In the genomic region with DNA sequence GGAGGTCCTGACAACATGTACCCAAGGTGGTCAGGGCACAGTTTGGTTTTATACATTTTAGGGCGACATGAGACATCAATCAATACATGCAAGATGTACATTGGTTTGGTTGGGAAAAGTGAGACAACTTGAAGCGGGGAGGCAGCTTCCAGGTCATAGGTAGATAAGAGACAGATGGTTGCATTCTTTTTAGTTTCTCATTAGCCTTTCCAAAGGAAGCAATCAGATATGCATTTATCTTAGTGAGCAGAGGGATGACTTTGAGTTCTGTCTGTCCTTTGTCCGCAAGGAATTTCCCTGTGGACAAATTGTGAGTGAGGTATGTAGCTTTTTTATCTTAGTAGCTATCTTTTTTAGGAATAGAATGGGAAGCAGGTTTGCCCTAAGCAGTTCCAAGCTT, we compare ENCODE assay signal across 23 cellular contexts.
"Had no signal": no experiment of that assay in that cellular context is flagged by ENCODE, and none has a peak within 500 bp of the region (broad histone marks: within the 10 kb centered on the region; RNA-seq: fewer than 3 reads in every experiment).

No MANE protein-coding gene starts in this region.

- DNase-seq: cortex of kidney; dorsolateral prefrontal cortex; effector CD4-positive, alpha-beta T cell; effector memory CD4-positive, alpha-beta T cell; erythroblast; esophagus squamous epithelium; foreskin fibroblast; foreskin melanocyte; gastrocnemius medialis; glutamatergic neuron; head of caudate nucleus; heart right ventricle; hippocampal formation; left cardiac atrium; left lung; left ventricle myocardium superior; lower lobe of right lung; mesenchymal stem cell; midbrain had no signal

- FAIRE-seq: colon, islet of Langerhans had no signal

- H3K36me3 ChIP-seq: esophagus squamous epithelium, gastrocnemius medialis, heart right ventricle, left lung, lower lobe of right lung had no signal

- ATAC-seq: esophagus mucosa, gastrocnemius medialis, heart right ventricle, left cardiac atrium, left lung, left ventricle myocardium superior, lower lobe of right lung had no signal

- H3K9me3 ChIP-seq: esophagus squamous epithelium, gastrocnemius medialis, left lung, lower lobe of right lung had no signal

- H3K4me3 ChIP-seq: dorsolateral prefrontal cortex, esophagus squamous epithelium, gastrocnemius medialis, heart right ventricle, left lung, lower lobe of right lung had no signal

- H3K27me3 ChIP-seq: dorsolateral prefrontal cortex, esophagus squamous epithelium, gastrocnemius medialis, heart right ventricle, left lung had no signal

- H3K27ac ChIP-seq: dorsolateral prefrontal cortex, epithelial cell of prostate, esophagus squamous epithelium, gastrocnemius medialis, heart right ventricle, left lung, lower lobe of right lung had no signal

- H3K4me1 ChIP-seq: esophagus squamous epithelium, gastrocnemius medialis, heart right ventricle, left lung, lower lobe of right lung had no signal
